ENCODE assay signal across 9 cellular contexts in genomic region chr7:141220263-141220662, GRCh38.
A peak's percentile ranks its signal among the peaks of the same experiment; 100 is the strongest.
DNase-seq lines count a peak whose midpoint lies in the region; ATAC-seq and TF ChIP-seq lines count a peak whose summit lies in the region.
"Had no signal": no experiment of that assay in that cellular context is flagged by ENCODE, and none has a peak within 500 bp of the region (broad histone marks: within the 10 kb centered on the region; RNA-seq: fewer than 3 reads in every experiment).

No MANE protein-coding gene starts in this region.

- H3F3A ChIP-seq in MM.1S (ENCODE audit: insufficient read depth, low read length): 0 out of 2 replicates have a peak, but pooled peaks cover 4% of the 10 kb centered on the region

- H3K4me3 Mint-ChIP-seq in nephron progenitor cell: no peak overlapping the region
- H3K4me3 Mint-ChIP-seq in effector memory CD8-positive, alpha-beta T cell: no peak overlapping the region

- no peaks in the 10 kb centered on the region for H4K20me1 ChIP-seq in MM.1S (ENCODE audit: insufficient read depth, low read length)

- no peaks in the 10 kb centered on the region for H3K9me3 ChIP-seq in MM.1S (replicated peaks; ENCODE audit: insufficient read depth, low read length)
- H3K9me3 ChIP-seq in suprapubic skin: no peaks in the 10 kb centered on the region

- no peaks in the 10 kb centered on the region for H3K9me2 ChIP-seq in MM.1S (replicated peaks; ENCODE audit: insufficient read depth, low read length)

- H3K4me1 ChIP-seq in MM.1S (ENCODE audit: low read length) (peaks cover 10% of the 10 kb centered on the region), suprapubic skin (no peaks in the 10 kb centered on the region)

- TF ChIP-seq POLR2A in suprapubic skin (IDR thresholded peaks at IDR 0.05): no peak

- H3K4me1 Mint-ChIP-seq in nephron progenitor cell: no peaks in the 10 kb centered on the region
- no peaks in the 10 kb centered on the region for H3K4me1 Mint-ChIP-seq in effector memory CD8-positive, alpha-beta T cell (ENCODE audit: low read depth in 2 of 2)

- H3K4me3 ChIP-seq in GM12865 (ENCODE audit: low read depth, low read length): no peak overlapping the region
- H3K4me3 ChIP-seq in MM.1S (ENCODE audit: low read length): no peak overlapping the region
- H3K4me3 ChIP-seq in suprapubic skin: no peak overlapping the region

- H3K36me3 ChIP-seq in MM.1S (replicated peaks; ENCODE audit: insufficient read depth, low read length): no peaks in the 10 kb centered on the region
- H3K36me3 ChIP-seq in suprapubic skin: no peaks in the 10 kb centered on the region

- no peak overlapping the region for H3K4me2 ChIP-seq in MM.1S (ENCODE audit: low read depth, low read length)

- peak; percentile 21 for DNase-seq in GM12865 (ENCODE audit: low read depth)
- DNase-seq in MM.1S: no peak
- DNase-seq in SHP77 treated with DMSO at 0.1 percent for 48 hours (lab: John Stamatoyannopoulos, UW): peak; percentile 19
- no peak for DNase-seq in nephron progenitor cell
- no peak for DNase-seq in retina
- DNase-seq in effector memory CD8-positive, alpha-beta T cell: no peak
- DNase-seq in suprapubic skin (ENCODE audit: low spot score in 2 of 2): no peak
- DNase-seq: effector memory CD4-positive, alpha-beta T cell; Right ventricle myocardium superior had no signal

- WGBS in suprapubic skin: 60% methylated on average over 4 of the region's 4 CpGs

- no peaks in the 10 kb centered on the region for H3K27me3 ChIP-seq in MM.1S (replicated peaks; ENCODE audit: insufficient read depth, low read length)
- H3K27me3 ChIP-seq in suprapubic skin: no peaks in the 10 kb centered on the region

- H3K9ac ChIP-seq in MM.1S (ENCODE audit: low read length): no peak overlapping the region

- TF ChIP-seq CTCF in GM12865 (IDR thresholded peaks at IDR 0.05; ENCODE audit: insufficient read depth, low read depth, low read length, missing control alignments): peak; percentile 25
- TF ChIP-seq CTCF in MM.1S (IDR thresholded peaks at IDR 0.05; ENCODE audit: low read length): peak; percentile 37
- peak; percentile 29 for TF ChIP-seq CTCF in nephron progenitor cell (IDR thresholded peaks at IDR 0.05)
- TF ChIP-seq CTCF in suprapubic skin (IDR thresholded peaks at IDR 0.05): no peak

- H3K27ac ChIP-seq in MM.1S (ENCODE audit: low read length) (no peak overlapping the region), suprapubic skin (no peak overlapping the region)

- H3K79me2 ChIP-seq in MM.1S (ENCODE audit: low read length): no peaks in the 10 kb centered on the region

- H3K27ac Mint-ChIP-seq in nephron progenitor cell: no peak overlapping the region
- no peak overlapping the region for H3K27ac Mint-ChIP-seq in effector memory CD8-positive, alpha-beta T cell

- ATAC-seq in effector memory CD8-positive, alpha-beta T cell (replicated peaks): no peak

- H2AFZ ChIP-seq in MM.1S (ENCODE audit: low read length): no peak overlapping the region

- no peaks in the 10 kb centered on the region for H3K36me3 Mint-ChIP-seq in nephron progenitor cell (ENCODE audit: low read depth)
- H3K36me3 Mint-ChIP-seq in effector memory CD8-positive, alpha-beta T cell (ENCODE audit: insufficient read depth): no peaks in the 10 kb centered on the region

- no peak for TF ChIP-seq EP300 in suprapubic skin (IDR thresholded peaks at IDR 0.05)

- no peaks in the 10 kb centered on the region for H3K9me3 Mint-ChIP-seq in nephron progenitor cell
- peaks cover 0 to 7% of the 10 kb centered on the region in 2 donors for H3K9me3 Mint-ChIP-seq in effector memory CD8-positive, alpha-beta T cell

- peaks cover 30% of the 10 kb centered on the region for H3K27me3 Mint-ChIP-seq in nephron progenitor cell (ENCODE audit: low read depth, poor library complexity)
- peaks cover 21 to 65% of the 10 kb centered on the region in 2 donors for H3K27me3 Mint-ChIP-seq in effector memory CD8-positive, alpha-beta T cell

Comparison
In these comparisons a context has a peak if more than half of its experiments do, and no peak if none do; other contexts are left out.
1. DNase-seq: peak in GM12865 (single experiment) and SHP77 treated with DMSO at 0.1 percent for 48 hours (single experiment); none in MM.1S (single experiment), nephron progenitor cell (single experiment), retina (single experiment), effector memory CD8-positive, alpha-beta T cell (0 of 3) and suprapubic skin (0 of 2).
2. CTCF ChIP-seq: peak in GM12865 (single experiment), MM.1S (single experiment) and nephron progenitor cell (single experiment); none in suprapubic skin (0 of 2).